Comparison of ENCODE assay signal across 8 cellular contexts in the genomic region with DNA sequence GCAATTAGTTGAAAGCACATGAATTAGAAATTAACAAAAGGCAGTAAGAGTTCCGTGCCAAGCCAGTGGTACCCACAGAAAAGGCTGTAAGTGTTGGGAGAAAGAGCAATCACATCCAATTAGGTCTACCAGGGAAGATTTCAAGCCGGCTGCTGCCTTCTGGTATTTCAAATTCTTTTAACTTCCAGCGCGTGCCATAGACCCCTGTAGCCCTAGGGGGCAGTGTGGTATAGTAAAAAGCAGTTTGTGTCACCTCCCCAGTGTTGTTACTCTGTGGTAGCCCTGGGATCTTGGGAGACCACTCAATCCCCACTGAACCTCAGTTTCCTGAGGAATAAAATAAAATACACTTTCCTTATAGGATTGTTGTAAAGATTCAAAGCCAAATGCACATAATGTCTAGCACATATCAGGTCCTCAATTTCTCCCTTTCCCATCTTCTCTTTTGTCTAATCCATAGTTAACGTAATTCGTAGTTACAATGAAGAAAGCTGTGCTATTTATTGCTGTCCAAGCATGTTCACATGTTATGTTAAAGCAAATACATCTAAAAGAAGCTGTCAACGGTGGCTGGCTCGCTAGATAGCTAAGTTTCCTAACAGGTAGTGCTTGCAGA.
DNase-seq lines count a peak whose midpoint lies in the region; ATAC-seq and TF ChIP-seq lines count a peak whose summit lies in the region.

No MANE protein-coding gene starts in this region.

- H3K4me1 ChIP-seq in ascending aorta: no peaks in the 10 kb centered on the region

- H3K9me3 ChIP-seq in ascending aorta: no peaks in the 10 kb centered on the region

- H3K9me3 Mint-ChIP-seq in HFFc6: no peaks in the 10 kb centered on the region
- H3K9me3 Mint-ChIP-seq in natural killer cell: peaks cover 0 to 6% of the 10 kb centered on the region in 2 donors

- H3K27ac ChIP-seq in ascending aorta: no peak overlapping the region

- H3K27me3 ChIP-seq in ascending aorta: no peaks in the 10 kb centered on the region

- no peaks in the 10 kb centered on the region for H3K36me3 ChIP-seq in ascending aorta

- TF ChIP-seq CTCF in HFFc6 (IDR thresholded peaks at IDR 0.05) (peak; percentile 79), ascending aorta (IDR thresholded peaks at IDR 0.05) (peak in 2 of 3 experiments; percentile 43 to 54), natural killer cell (IDR thresholded peaks at IDR 0.05) (no peak)

- H3K36me3 Mint-ChIP-seq in HFFc6 (ENCODE audit: low read depth) (no peaks in the 10 kb centered on the region), natural killer cell (no peaks in the 10 kb centered on the region)

- H3K27me3 Mint-ChIP-seq in HFFc6 (ENCODE audit: insufficient read depth): peaks cover 7% of the 10 kb centered on the region
- no peaks in the 10 kb centered on the region for H3K27me3 Mint-ChIP-seq in natural killer cell (ENCODE audit: low read depth in 2 of 2)

- ATAC-seq in left colon (peak; percentile 40), natural killer cell (no peak)

- H3K4me1 Mint-ChIP-seq in HFFc6 (ENCODE audit: low read depth): no peaks in the 10 kb centered on the region
- H3K4me1 Mint-ChIP-seq in natural killer cell: no peaks in the 10 kb centered on the region

- H3K4me3 ChIP-seq in ascending aorta: no peak overlapping the region

- DNase-seq in stimulated activated CD4-positive, alpha-beta T cell treated with anti-CD3 and anti-CD28 coated beads, Interleukin-2, amount 100 ng/mL, for 24 hours: peak; percentile 15 to 17
- no peak for DNase-seq in stimulated activated CD4-positive, alpha-beta T cell treated with anti-CD3 and anti-CD28 coated beads, Interleukin-12 subunit alpha, Interleukin-12 subunit beta, amount 100 ng/mL, for 4 hours
- DNase-seq in HFFc6 (peak; percentile 15), NCI-H1092 treated with DMSO at 0.1 percent for 48 hours (lab: John Stamatoyannopoulos, UW) (peak; percentile 40), ascending aorta (ENCODE audit: low spot score in 2 of 2) (no peak), left colon (no peak), natural killer cell (no peak)
- no peak for DNase-seq in activated effector memory CD4-positive, alpha-beta T cell treated with anti-CD3 and anti-CD28 coated beads, Interleukin-2, amount 50 U/mL, for 16 hours

- intact Hi-C loops in ascending aorta (cut with DNase I) (no loop called here), left colon (cut with DNase I, micrococcal nuclease) (no loop called here), natural killer cell (cut with micrococcal nuclease) (no loop called here)

- H3K27ac Mint-ChIP-seq in HFFc6 (no peak overlapping the region), natural killer cell (no peak overlapping the region)

- H3K4me3 Mint-ChIP-seq in HFFc6 (no peak overlapping the region), natural killer cell (no peak overlapping the region)

Comparison
In these comparisons a context has a peak if more than half of its experiments do, and no peak if none do; other contexts are left out.
1. DNase-seq: peak in stimulated activated CD4-positive, alpha-beta T cell treated with anti-CD3 and anti-CD28 coated beads, Interleukin-2, amount 100 ng/mL, for 24 hours (2 of 2), HFFc6 (single experiment) and NCI-H1092 treated with DMSO at 0.1 percent for 48 hours (single experiment); none in stimulated activated CD4-positive, alpha-beta T cell treated with anti-CD3 and anti-CD28 coated beads, Interleukin-12 subunit alpha, Interleukin-12 subunit beta, amount 100 ng/mL, for 4 hours (single experiment), ascending aorta (0 of 2), left colon (0 of 2), natural killer cell (single experiment) and activated effector memory CD4-positive, alpha-beta T cell treated with anti-CD3 and anti-CD28 coated beads, Interleukin-2, amount 50 U/mL, for 16 hours (single experiment).